In the genomic region with DNA sequence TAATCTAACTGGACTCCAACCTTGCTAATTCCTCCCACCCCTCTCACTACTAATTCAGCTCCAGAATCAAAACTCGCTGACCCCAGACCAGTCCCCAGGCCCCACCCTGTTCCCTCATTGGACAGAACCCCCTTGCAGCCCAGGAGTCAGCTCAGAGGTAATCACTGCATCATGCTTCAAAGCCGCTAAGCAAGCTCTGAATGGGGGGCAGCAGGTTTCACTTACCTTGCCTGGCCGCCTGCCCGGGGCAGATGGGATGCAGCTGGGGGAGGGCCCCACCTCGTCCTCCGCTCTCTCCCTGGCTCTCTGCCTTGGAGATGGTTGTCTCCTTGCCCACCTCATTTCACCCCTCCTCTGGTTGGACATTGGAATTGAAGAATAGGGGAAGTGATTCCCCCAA, we compare ENCODE assay signal across 14 cellular contexts. TPM values are rescaled to one million over a fixed set of nuclear protein-coding genes. Genes with fewer than 3 reads are reported as not detected.
DNase-seq lines count a peak whose midpoint lies in the region; ATAC-seq lines count a peak whose summit lies in the region.
"Had no signal": no experiment of that assay in that cellular context is flagged by ENCODE, and none has a peak within 500 bp of the region (broad histone marks: within the 10 kb centered on the region; RNA-seq: fewer than 3 reads in every experiment).

No MANE protein-coding gene starts in this region.

- no peaks in the 10 kb centered on the region for H3K79me1 ChIP-seq in mesenchymal stem cell (replicated peaks; ENCODE audit: low read length, poor library complexity, severe bottlenecking)

- CTCF ChIA-PET in activated naive CD4-positive, alpha-beta T cell treated with anti-CD3 and anti-CD28 coated beads for 36 hours (lab: Charles Lee) = interaction anchor here (1.3 kb wide), 1 partner anchor 67 kb away, joined by 6 read pairs; no protein-coding TSS in a partner anchor

- DNase-seq in activated naive CD4-positive, alpha-beta T cell treated with anti-CD3 and anti-CD28 coated beads for 36 hours = no peak
- DNase-seq in NCI-H82 treated with DMSO at 0.1 percent for 48 hours (lab: John Stamatoyannopoulos, UW; ENCODE audit: unreplicated experiment) (peak; percentile 34), mesenchymal stem cell (no peak)
- no peak for DNase-seq in activated CD4-positive, alpha-beta T cell treated with anti-CD3 and anti-CD28 coated beads for 48 hours
- no peak for DNase-seq in activated T-cell treated with anti-CD3 and anti-CD28 coated beads, Interleukin-2, amount 50 U/mL, for 4 hours
- DNase-seq: BE2C; CD8-positive, alpha-beta T cell; COR-L47 had no signal

- no peak overlapping the region for H2BK12ac ChIP-seq in mesenchymal stem cell (ENCODE audit: low read length in 2 of 2)

- H3K36me3 Mint-ChIP-seq in activated naive CD4-positive, alpha-beta T cell treated with anti-CD3 and anti-CD28 coated beads, Interleukin-2, amount 50 U/mL, for 24 hours = no peaks in the 10 kb centered on the region
- H3K36me3 Mint-ChIP-seq in activated naive CD4-positive, alpha-beta T cell treated with anti-CD3 and anti-CD28 coated beads for 36 hours (ENCODE audit: low read depth) = no peaks in the 10 kb centered on the region
- H3K36me3 Mint-ChIP-seq in activated T-cell treated with anti-CD3 and anti-CD28 coated beads, Interleukin-2, amount 50 U/mL, for 4 hours (ENCODE audit: insufficient read depth) = no peaks in the 10 kb centered on the region
- H3K36me3 Mint-ChIP-seq: CD8-positive, alpha-beta T cell had no signal

- no peak overlapping the region for H4K91ac ChIP-seq in mesenchymal stem cell (ENCODE audit: low read length)

- ATAC-seq in activated T-cell treated with anti-CD3 and anti-CD28 coated beads, Interleukin-2, amount 50 U/mL, for 4 hours = no peak
- ATAC-seq: A549; CD8-positive, alpha-beta T cell had no signal

- H2BK15ac ChIP-seq in mesenchymal stem cell (ENCODE audit: low read depth, poor library complexity, severe bottlenecking) = no peak overlapping the region

- H3K4ac ChIP-seq in mesenchymal stem cell (ENCODE audit: low read depth in 1 of 2, low read length in 2 of 2) = no peak overlapping the region

- peaks cover 84 to 86% of the 10 kb centered on the region in 2 experiments for H3K27me3 ChIP-seq in mesenchymal stem cell (ENCODE audit: control insufficient read depth in 1 of 2, insufficient read depth in 1 of 2, low read length in 2 of 2)
- H3K27me3 ChIP-seq: BE2C had no signal

- WGBS in mesenchymal stem cell = 96% methylated on average over 5 of the region's 6 CpGs

- peak overlapping the region; percentile 12 for H2BK120ac ChIP-seq in mesenchymal stem cell (ENCODE audit: low read depth, low read length)

- no peak overlapping the region for H3K4me2 ChIP-seq in mesenchymal stem cell (ENCODE audit: low read length, poor library complexity, severe bottlenecking)
- H3K4me2 ChIP-seq: A549 had no signal

- no peak overlapping the region for H3K4me3 Mint-ChIP-seq in activated naive CD4-positive, alpha-beta T cell treated with anti-CD3 and anti-CD28 coated beads, Interleukin-2, amount 50 U/mL, for 24 hours
- no peak overlapping the region for H3K4me3 Mint-ChIP-seq in activated naive CD4-positive, alpha-beta T cell treated with anti-CD3 and anti-CD28 coated beads for 36 hours
- no peak overlapping the region for H3K4me3 Mint-ChIP-seq in activated T-cell treated with anti-CD3 and anti-CD28 coated beads, Interleukin-2, amount 50 U/mL, for 4 hours
- H3K4me3 Mint-ChIP-seq: CD8-positive, alpha-beta T cell had no signal

- no peak overlapping the region for H3K18ac ChIP-seq in mesenchymal stem cell (ENCODE audit: low read depth in 1 of 2, low read length in 2 of 2)

- intact Hi-C loops in activated naive CD4-positive, alpha-beta T cell treated with anti-CD3 and anti-CD28 coated beads for 36 hours (cut with micrococcal nuclease) = no loop called here

- no peak overlapping the region for H2AK5ac ChIP-seq in mesenchymal stem cell (ENCODE audit: low read length, severe bottlenecking)

- H3K36me3 ChIP-seq in mesenchymal stem cell (ENCODE audit: control insufficient read depth in 1 of 2, insufficient read depth in 2 of 2, low read depth in 1 of 2, low read length in 2 of 2) = no peaks in the 10 kb centered on the region
- H3K36me3 ChIP-seq: BE2C, HAP-1 had no signal

- no peak overlapping the region for H2BK5ac ChIP-seq in mesenchymal stem cell (ENCODE audit: low read depth, low read length, poor library complexity, severe bottlenecking)

- no peak overlapping the region for H3K14ac ChIP-seq in mesenchymal stem cell (ENCODE audit: low read length in 2 of 2)

- peak overlapping the region; percentile 11 for H3K27ac Mint-ChIP-seq in activated naive CD4-positive, alpha-beta T cell treated with anti-CD3 and anti-CD28 coated beads, Interleukin-2, amount 50 U/mL, for 24 hours
- H3K27ac Mint-ChIP-seq in activated naive CD4-positive, alpha-beta T cell treated with anti-CD3 and anti-CD28 coated beads for 36 hours = no peak overlapping the region
- H3K27ac Mint-ChIP-seq: CD8-positive, alpha-beta T cell had no signal

- no peak overlapping the region for H2AFZ ChIP-seq in mesenchymal stem cell (ENCODE audit: low read depth, low read length)

- peaks cover 18% of the 10 kb centered on the region for H3K27me3 Mint-ChIP-seq in activated naive CD4-positive, alpha-beta T cell treated with anti-CD3 and anti-CD28 coated beads, Interleukin-2, amount 50 U/mL, for 24 hours
- peaks cover 36% of the 10 kb centered on the region for H3K27me3 Mint-ChIP-seq in activated naive CD4-positive, alpha-beta T cell treated with anti-CD3 and anti-CD28 coated beads for 36 hours (ENCODE audit: low read depth)
- peaks cover 24% of the 10 kb centered on the region for H3K27me3 Mint-ChIP-seq in activated T-cell treated with anti-CD3 and anti-CD28 coated beads, Interleukin-2, amount 50 U/mL, for 4 hours (ENCODE audit: low read depth)

- H3K4me3 ChIP-seq in mesenchymal stem cell (ENCODE audit: insufficient read depth in 1 of 2, low read depth in 1 of 2, low read length in 2 of 2) = no peak overlapping the region
- H3K4me3 ChIP-seq: A549, HAP-1 had no signal

- no peak overlapping the region for H3K23ac ChIP-seq in mesenchymal stem cell (ENCODE audit: low read length in 2 of 2)

- H3K9ac ChIP-seq in mesenchymal stem cell (ENCODE audit: low read length) = no peak overlapping the region

- H3K9me3 Mint-ChIP-seq in activated naive CD4-positive, alpha-beta T cell treated with anti-CD3 and anti-CD28 coated beads, Interleukin-2, amount 50 U/mL, for 24 hours = no peaks in the 10 kb centered on the region
- H3K9me3 Mint-ChIP-seq in activated naive CD4-positive, alpha-beta T cell treated with anti-CD3 and anti-CD28 coated beads for 36 hours = no peaks in the 10 kb centered on the region
- H3K9me3 Mint-ChIP-seq in activated T-cell treated with anti-CD3 and anti-CD28 coated beads, Interleukin-2, amount 50 U/mL, for 4 hours = no peaks in the 10 kb centered on the region
- H3K9me3 Mint-ChIP-seq: CD8-positive, alpha-beta T cell had no signal

- peaks cover 2% of the 10 kb centered on the region for H3K4me1 ChIP-seq in mesenchymal stem cell (ENCODE audit: control insufficient read depth, insufficient read depth, low read depth, low read length)
- H3K4me1 ChIP-seq: A549, BE2C, HAP-1 had no signal

- peaks cover 5% of the 10 kb centered on the region for H3K4me1 Mint-ChIP-seq in activated naive CD4-positive, alpha-beta T cell treated with anti-CD3 and anti-CD28 coated beads, Interleukin-2, amount 50 U/mL, for 24 hours
- peaks cover 6% of the 10 kb centered on the region for H3K4me1 Mint-ChIP-seq in activated naive CD4-positive, alpha-beta T cell treated with anti-CD3 and anti-CD28 coated beads for 36 hours (ENCODE audit: low read depth)
- H3K4me1 Mint-ChIP-seq in activated T-cell treated with anti-CD3 and anti-CD28 coated beads, Interleukin-2, amount 50 U/mL, for 4 hours (ENCODE audit: low read depth) = peaks cover 5% of the 10 kb centered on the region

- H3K27ac ChIP-seq in mesenchymal stem cell (ENCODE audit: low read length, poor library complexity, severe bottlenecking) = no peak overlapping the region
- H3K27ac ChIP-seq: A549, C4-2B had no signal

- no peaks in the 10 kb centered on the region for H3K9me3 ChIP-seq in mesenchymal stem cell (ENCODE audit: control insufficient read depth, low read length)
- H3K9me3 ChIP-seq: A549, BE2C, HAP-1 had no signal

- H4K8ac ChIP-seq in mesenchymal stem cell (ENCODE audit: low read length) = no peak overlapping the region

RNA-seq across cellular contexts. Expression of gene NGFR, which starts 4.8 kb away (rescaled TPM):
- under 1 TPM; 0.12 TPM for total RNA-seq in activated naive CD4-positive, alpha-beta T cell treated with anti-CD3 and anti-CD28 coated beads for 36 hours
- 12.1 TPM for polyA plus RNA-seq in mesenchymal stem cell (2013, experiment 1 of 2)
- polyA plus RNA-seq in mesenchymal stem cell (2013, experiment 2 of 2) = 11.7 TPM
- under 1 TPM; 0.05 to 0.49 (median 0.05) TPM for total RNA-seq in activated T-cell treated with anti-CD3 and anti-CD28 coated beads, Interleukin-2, amount 50 U/mL, for 4 hours
- total RNA-seq: HT-29 had no signal
- polyA plus RNA-seq: AG04450 had no signal
